8 cellular contexts compared by ENCODE assay signal in the genomic region with DNA sequence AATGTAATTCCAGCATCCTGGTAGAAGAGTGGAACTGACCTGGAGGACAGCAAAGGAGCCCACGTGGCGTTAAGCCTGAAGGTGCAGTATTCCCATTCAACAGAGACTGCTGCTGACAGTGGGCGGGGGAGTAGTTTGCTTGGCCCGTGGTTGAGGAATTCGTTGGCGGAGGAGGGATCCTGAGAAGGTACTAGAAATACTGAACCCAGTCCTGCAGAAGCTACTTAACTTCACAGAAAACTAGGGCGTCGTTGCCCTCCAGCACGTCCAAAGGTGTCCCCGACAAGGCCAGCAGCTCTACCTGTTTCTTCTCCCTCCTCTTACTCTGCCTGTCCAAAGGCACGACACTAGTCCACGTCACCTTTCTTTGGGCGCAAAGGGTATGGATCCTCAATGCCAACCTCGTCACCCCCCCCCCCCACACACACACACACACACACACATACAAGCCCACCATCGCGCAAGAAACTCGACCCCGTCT. TPM values are rescaled to one million over a fixed set of nuclear protein-coding genes. Genes with fewer than 3 reads are reported as not detected.
DNase-seq lines count a peak whose midpoint lies in the region; ATAC-seq and TF ChIP-seq lines count a peak whose summit lies in the region.

No MANE protein-coding gene starts in this region.

- peak overlapping the region; percentile 83 for H3K4me3 ChIP-seq in BLaER1
- H3K4me3 ChIP-seq in Karpas-422 (ENCODE audit: low read length) = peak overlapping the region; percentile 79
- H3K4me3 ChIP-seq in parathyroid adenoma (ENCODE audit: low read depth, low read length) = peak overlapping the region; percentile 94

- H4K20me1 ChIP-seq in BLaER1 (peaks cover 10% of the 10 kb centered on the region; the same call in 1 of the 2 replicates), Karpas-422 (ENCODE audit: insufficient read depth, low read depth, low read length) (no peaks in the 10 kb centered on the region)

- H3K9me2 ChIP-seq in Karpas-422 (replicated peaks; ENCODE audit: insufficient read depth, low read length) = no peaks in the 10 kb centered on the region

- DNase-seq in Karpas-422 (no peak), Right ventricle myocardium inferior (ENCODE audit: missing footprints) (peak; percentile 61), NCI-H526 treated with DMSO at 0.1 percent for 48 hours (lab: John Stamatoyannopoulos, UW) (no peak)

- H3K4me1 ChIP-seq in BLaER1 (peaks cover 43% of the 10 kb centered on the region), Karpas-422 (ENCODE audit: low read length) (peaks cover 51% of the 10 kb centered on the region), parathyroid adenoma (peaks cover 5% of the 10 kb centered on the region)

- H3K27ac ChIP-seq in BLaER1 = peak overlapping the region; percentile 25
- H3K27ac ChIP-seq in Karpas-422 (ENCODE audit: low read length) = no peak overlapping the region
- H3K27ac ChIP-seq in parathyroid adenoma = peak overlapping the region; percentile 95

- H3K27me3 Mint-ChIP-seq in activated T-helper 17 cell treated with anti-CD3 and anti-CD28 coated beads, Interleukin-2, amount 50 U/mL, for 72 hours = no peaks in the 10 kb centered on the region

- intact Hi-C loops in Right ventricle myocardium inferior (cut with DNase I) = loop anchor here (2.0 kb wide), 2 partner anchors 49 to 79 kb away; a partner anchor contains a TSS

- H3K36me3 ChIP-seq in BLaER1 (peaks cover 15% of the 10 kb centered on the region; the same call in 1 of the 2 replicates), Karpas-422 (ENCODE audit: insufficient read depth, low read length) (peaks cover 25% of the 10 kb centered on the region), parathyroid adenoma (ENCODE audit: control insufficient read depth, insufficient read depth, low read length) (no peaks in the 10 kb centered on the region)

- ATAC-seq in GM19395 (IDR thresholded peaks at IDR 0.05; ENCODE audit: unreplicated experiment) = peak; percentile 7
- ATAC-seq in activated T-helper 17 cell treated with anti-CD3 and anti-CD28 coated beads, Interleukin-2, amount 50 U/mL, for 72 hours (replicated peaks) = peak; percentile 10
- ATAC-seq in Right ventricle myocardium inferior = peak; percentile 41
- ATAC-seq in GM21619 (IDR thresholded peaks at IDR 0.05; ENCODE audit: unreplicated experiment) = no peak

- H3K9me3 ChIP-seq in BLaER1 (no peaks in the 10 kb centered on the region), Karpas-422 (ENCODE audit: low read length) (no peaks in the 10 kb centered on the region), parathyroid adenoma (ENCODE audit: control insufficient read depth, low read length) (no peaks in the 10 kb centered on the region)

- peak overlapping the region; percentile 90 for H3K4me3 Mint-ChIP-seq in activated T-helper 17 cell treated with anti-CD3 and anti-CD28 coated beads, Interleukin-2, amount 50 U/mL, for 72 hours

- peaks cover 92% of the 10 kb centered on the region for H3K79me2 ChIP-seq in Karpas-422 (ENCODE audit: low read length)
- peaks cover 5% of the 10 kb centered on the region for H3K79me2 ChIP-seq in parathyroid adenoma

- H3K9me3 Mint-ChIP-seq in activated T-helper 17 cell treated with anti-CD3 and anti-CD28 coated beads, Interleukin-2, amount 50 U/mL, for 72 hours = no peaks in the 10 kb centered on the region

- TF ChIP-seq CTCF in parathyroid adenoma (IDR thresholded peaks at IDR 0.05) = no peak

- peak overlapping the region; percentile 96 for H3K27ac Mint-ChIP-seq in activated T-helper 17 cell treated with anti-CD3 and anti-CD28 coated beads, Interleukin-2, amount 50 U/mL, for 72 hours

- peaks cover 46% of the 10 kb centered on the region for H3K36me3 Mint-ChIP-seq in activated T-helper 17 cell treated with anti-CD3 and anti-CD28 coated beads, Interleukin-2, amount 50 U/mL, for 72 hours (ENCODE audit: low read depth)

- H2AFZ ChIP-seq in Karpas-422 (ENCODE audit: low read length) (peak overlapping the region; percentile 31; the same call in 1 of the 2 replicates), parathyroid adenoma (peak overlapping the region; percentile 96)

- peaks cover 35% of the 10 kb centered on the region for H3K4me1 Mint-ChIP-seq in activated T-helper 17 cell treated with anti-CD3 and anti-CD28 coated beads, Interleukin-2, amount 50 U/mL, for 72 hours

- H3K27me3 ChIP-seq in BLaER1 (no peaks in the 10 kb centered on the region), Karpas-422 (ENCODE audit: low read length) (no peaks in the 10 kb centered on the region), parathyroid adenoma (ENCODE audit: control insufficient read depth, insufficient read depth, low read length) (no peaks in the 10 kb centered on the region)

- peak overlapping the region; percentile 86 for H3K4me2 ChIP-seq in BLaER1
- peak overlapping the region; percentile 97 for H3K4me2 ChIP-seq in Karpas-422 (ENCODE audit: low read depth, low read length, poor library complexity, severe bottlenecking)
- peak overlapping the region; percentile 80 for H3K4me2 ChIP-seq in parathyroid adenoma (ENCODE audit: low read length)

- peak overlapping the region; percentile 82 for H3K9ac ChIP-seq in BLaER1
- peak overlapping the region; percentile 77 for H3K9ac ChIP-seq in Karpas-422 (ENCODE audit: low read length)
- H3K9ac ChIP-seq in parathyroid adenoma = no peak overlapping the region

RNA-seq across cellular contexts. Expression of a gene that starts 0.3 kb away (rescaled TPM):
- total RNA-seq in Karpas-422 (2014; rRNA removed; shearing (Covaris generic); ENCODE audit: low replicate concordance) = 9.9 and 32.2 TPM in 2 replicates
- 10 to 100 TPM; 18.6 to 22.4 TPM for total RNA-seq in activated T-helper 17 cell treated with anti-CD3 and anti-CD28 coated beads, Interleukin-2, amount 50 U/mL, for 72 hours
- total RNA-seq in Right ventricle myocardium inferior = 3.5 TPM

RNA-seq across cellular contexts. Expression of a gene that starts 0.5 kb away (rescaled TPM):
- total RNA-seq in Karpas-422 (2014; rRNA removed; shearing (Covaris generic); ENCODE audit: low replicate concordance) = 31.0 and 53.6 TPM in 2 replicates
- 10 to 100 TPM; 26.3 to 29.4 TPM for total RNA-seq in activated T-helper 17 cell treated with anti-CD3 and anti-CD28 coated beads, Interleukin-2, amount 50 U/mL, for 72 hours
- total RNA-seq in Right ventricle myocardium inferior = 6.2 TPM

RNA-seq across cellular contexts. Expression of a gene that starts 47.8 kb away (rescaled TPM):
- 29.9 and 62.2 TPM in 2 replicates for total RNA-seq in Karpas-422 (2014; rRNA removed; shearing (Covaris generic); ENCODE audit: low replicate concordance)
- total RNA-seq in activated T-helper 17 cell treated with anti-CD3 and anti-CD28 coated beads, Interleukin-2, amount 50 U/mL, for 72 hours = 10 to 100 TPM; 12.7 to 30.2 TPM
- 14.0 TPM for total RNA-seq in Right ventricle myocardium inferior
